ENCODE assay signal across 1 cellular context in genomic region chr6:87155272-87155919, GRCh38.
TF ChIP-seq lines count a peak whose summit lies in the region.

ZNF292 (plus strand) TSS chr6:87155565; CDS start chr6:87155592, 27 bp downstream.

TF ChIP-seq in K562, 482 proteins besides CTCF, POLR2A, EP300 and RAD21 (continued from another document and continues in another):
- TF ChIP-seq, protein P1, sequence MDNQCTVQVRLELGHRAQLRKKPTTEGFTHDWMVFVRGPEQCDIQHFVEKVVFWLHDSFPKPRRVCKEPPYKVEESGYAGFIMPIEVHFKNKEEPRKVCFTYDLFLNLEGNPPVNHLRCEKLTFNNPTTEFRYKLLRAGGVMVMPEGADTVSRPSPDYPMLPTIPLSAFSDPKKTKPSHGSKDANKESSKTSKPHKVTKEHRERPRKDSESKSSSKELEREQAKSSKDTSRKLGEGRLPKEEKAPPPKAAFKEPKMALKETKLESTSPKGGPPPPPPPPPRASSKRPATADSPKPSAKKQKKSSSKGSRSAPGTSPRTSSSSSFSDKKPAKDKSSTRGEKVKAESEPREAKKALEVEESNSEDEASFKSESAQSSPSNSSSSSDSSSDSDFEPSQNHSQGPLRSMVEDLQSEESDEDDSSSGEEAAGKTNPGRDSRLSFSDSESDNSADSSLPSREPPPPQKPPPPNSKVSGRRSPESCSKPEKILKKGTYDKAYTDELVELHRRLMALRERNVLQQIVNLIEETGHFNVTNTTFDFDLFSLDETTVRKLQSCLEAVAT (IDR thresholded peaks at IDR 0.05): no peak; a peak in 2 of 4 replicates
- TF ChIP-seq ZNF740 (CRISPR knock-in tag; IDR thresholded peaks at IDR 0.05) (no peak; the same call in 1 of the 2 replicates), ZNF740 (tag; IDR thresholded peaks at IDR 0.05) (no peak; a peak in 1 of 4 replicates), SLC30A9 (CRISPR knock-in tag; IDR thresholded peaks at IDR 0.05) (no peak), MYC (IDR thresholded peaks at IDR 0.05; ENCODE audit: low read depth, low read length) (peak; percentile 85), MYC (CRISPR knock-in tag; IDR thresholded peaks at IDR 0.05; ENCODE audit: borderline replicate concordance, low read depth) (peak; percentile 75), ZBTB17 (CRISPR knock-in tag; IDR thresholded peaks at IDR 0.05) (peak; percentile 19; the same call in 1 of the 2 replicates), NKRF (IDR thresholded peaks at IDR 0.05; ENCODE audit: borderline replicate concordance) (peak; percentile 90; the same call in 1 of the 2 replicates), SMARCB1 (IDR thresholded peaks at IDR 0.05; ENCODE audit: insufficient read length, low read depth) (no peak), ZNF212 (CRISPR knock-in tag; IDR thresholded peaks at IDR 0.05) (no peak), CBX5 (IDR thresholded peaks at IDR 0.05; ENCODE audit: borderline replicate concordance, low read depth) (no peak), HNRNPH1 (optimal IDR thresholded peaks at IDR 0.05; ENCODE audit: low read depth, low read length) (no peak), FOXK1 (CRISPR knock-in tag; IDR thresholded peaks at IDR 0.05; ENCODE audit: borderline replicate concordance) (peak; percentile 30), BCL6 (CRISPR knock-in tag; IDR thresholded peaks at IDR 0.05) (no peak), NR2C1 (IDR thresholded peaks at IDR 0.05) (peak; percentile 71; the same call in 1 of the 2 replicates), NR2C1 (tag; IDR thresholded peaks at IDR 0.05) (peak; percentile 43; the same call in 1 of the 2 replicates), CC2D1A (IDR thresholded peaks at IDR 0.05) (peak; percentile 64; the same call in 1 of the 2 replicates), ZNF639 (CRISPR knock-in tag; conservative IDR thresholded peaks at IDR 0.05 in 1 of 2, IDR thresholded peaks at IDR 0.05 in 1 of 2) (peak in 1 of 2 experiments; percentile 77; a peak in 2 of 4 replicates), ELF2 (CRISPR knock-in tag; IDR thresholded peaks at IDR 0.05) (no peak; the same call in 1 of the 2 replicates), PCBP2 (IDR thresholded peaks at IDR 0.05; ENCODE audit: low read depth, low read length, poor library complexity, severe bottlenecking) (no peak), MTA3 (IDR thresholded peaks at IDR 0.05; ENCODE audit: borderline replicate concordance) (peak; percentile 33; the same call in 1 of the 2 replicates), GATAD2B (IDR thresholded peaks at IDR 0.05; ENCODE audit: borderline replicate concordance) (no peak), ZZZ3 (IDR thresholded peaks at IDR 0.05) (no peak), CCAR2 (IDR thresholded peaks at IDR 0.05; ENCODE audit: low read depth, low read length) (no peak), TAF1 (IDR thresholded peaks at IDR 0.05; ENCODE audit: control insufficient read depth, extremely low read depth, insufficient read depth, low read length, severe bottlenecking) (peak; percentile 76), ZNF133 (CRISPR knock-in tag; IDR thresholded peaks at IDR 0.05) (no peak), VEZF1 (CRISPR knock-in tag; IDR thresholded peaks at IDR 0.05) (peak; percentile 88), DDX20 (tag; IDR thresholded peaks at IDR 0.05; ENCODE audit: low read depth) (no peak), MTF1 (CRISPR knock-in tag; IDR thresholded peaks at IDR 0.05; ENCODE audit: borderline replicate concordance) (peak; percentile 79; the same call in 1 of the 2 replicates), RBM34 (IDR thresholded peaks at IDR 0.05; ENCODE audit: borderline replicate concordance, insufficient read depth, low read length) (no peak), SP2 (IDR thresholded peaks at IDR 0.05; ENCODE audit: extremely low read depth, low read depth, low read length, poor library complexity, severe bottlenecking) (no peak), SRSF3 (IDR thresholded peaks at IDR 0.05; ENCODE audit: insufficient read depth, low read length) (no peak), CBFA2T3 (IDR thresholded peaks at IDR 0.05) (peak; percentile 58)
- TF ChIP-seq, protein P2, sequence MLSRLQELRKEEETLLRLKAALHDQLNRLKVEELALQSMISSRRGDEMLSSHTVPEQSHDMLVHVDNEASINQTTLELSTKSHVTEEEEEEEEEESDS (CRISPR knock-in tag; IDR thresholded peaks at IDR 0.05): no peak
- TF ChIP-seq, protein P3, sequence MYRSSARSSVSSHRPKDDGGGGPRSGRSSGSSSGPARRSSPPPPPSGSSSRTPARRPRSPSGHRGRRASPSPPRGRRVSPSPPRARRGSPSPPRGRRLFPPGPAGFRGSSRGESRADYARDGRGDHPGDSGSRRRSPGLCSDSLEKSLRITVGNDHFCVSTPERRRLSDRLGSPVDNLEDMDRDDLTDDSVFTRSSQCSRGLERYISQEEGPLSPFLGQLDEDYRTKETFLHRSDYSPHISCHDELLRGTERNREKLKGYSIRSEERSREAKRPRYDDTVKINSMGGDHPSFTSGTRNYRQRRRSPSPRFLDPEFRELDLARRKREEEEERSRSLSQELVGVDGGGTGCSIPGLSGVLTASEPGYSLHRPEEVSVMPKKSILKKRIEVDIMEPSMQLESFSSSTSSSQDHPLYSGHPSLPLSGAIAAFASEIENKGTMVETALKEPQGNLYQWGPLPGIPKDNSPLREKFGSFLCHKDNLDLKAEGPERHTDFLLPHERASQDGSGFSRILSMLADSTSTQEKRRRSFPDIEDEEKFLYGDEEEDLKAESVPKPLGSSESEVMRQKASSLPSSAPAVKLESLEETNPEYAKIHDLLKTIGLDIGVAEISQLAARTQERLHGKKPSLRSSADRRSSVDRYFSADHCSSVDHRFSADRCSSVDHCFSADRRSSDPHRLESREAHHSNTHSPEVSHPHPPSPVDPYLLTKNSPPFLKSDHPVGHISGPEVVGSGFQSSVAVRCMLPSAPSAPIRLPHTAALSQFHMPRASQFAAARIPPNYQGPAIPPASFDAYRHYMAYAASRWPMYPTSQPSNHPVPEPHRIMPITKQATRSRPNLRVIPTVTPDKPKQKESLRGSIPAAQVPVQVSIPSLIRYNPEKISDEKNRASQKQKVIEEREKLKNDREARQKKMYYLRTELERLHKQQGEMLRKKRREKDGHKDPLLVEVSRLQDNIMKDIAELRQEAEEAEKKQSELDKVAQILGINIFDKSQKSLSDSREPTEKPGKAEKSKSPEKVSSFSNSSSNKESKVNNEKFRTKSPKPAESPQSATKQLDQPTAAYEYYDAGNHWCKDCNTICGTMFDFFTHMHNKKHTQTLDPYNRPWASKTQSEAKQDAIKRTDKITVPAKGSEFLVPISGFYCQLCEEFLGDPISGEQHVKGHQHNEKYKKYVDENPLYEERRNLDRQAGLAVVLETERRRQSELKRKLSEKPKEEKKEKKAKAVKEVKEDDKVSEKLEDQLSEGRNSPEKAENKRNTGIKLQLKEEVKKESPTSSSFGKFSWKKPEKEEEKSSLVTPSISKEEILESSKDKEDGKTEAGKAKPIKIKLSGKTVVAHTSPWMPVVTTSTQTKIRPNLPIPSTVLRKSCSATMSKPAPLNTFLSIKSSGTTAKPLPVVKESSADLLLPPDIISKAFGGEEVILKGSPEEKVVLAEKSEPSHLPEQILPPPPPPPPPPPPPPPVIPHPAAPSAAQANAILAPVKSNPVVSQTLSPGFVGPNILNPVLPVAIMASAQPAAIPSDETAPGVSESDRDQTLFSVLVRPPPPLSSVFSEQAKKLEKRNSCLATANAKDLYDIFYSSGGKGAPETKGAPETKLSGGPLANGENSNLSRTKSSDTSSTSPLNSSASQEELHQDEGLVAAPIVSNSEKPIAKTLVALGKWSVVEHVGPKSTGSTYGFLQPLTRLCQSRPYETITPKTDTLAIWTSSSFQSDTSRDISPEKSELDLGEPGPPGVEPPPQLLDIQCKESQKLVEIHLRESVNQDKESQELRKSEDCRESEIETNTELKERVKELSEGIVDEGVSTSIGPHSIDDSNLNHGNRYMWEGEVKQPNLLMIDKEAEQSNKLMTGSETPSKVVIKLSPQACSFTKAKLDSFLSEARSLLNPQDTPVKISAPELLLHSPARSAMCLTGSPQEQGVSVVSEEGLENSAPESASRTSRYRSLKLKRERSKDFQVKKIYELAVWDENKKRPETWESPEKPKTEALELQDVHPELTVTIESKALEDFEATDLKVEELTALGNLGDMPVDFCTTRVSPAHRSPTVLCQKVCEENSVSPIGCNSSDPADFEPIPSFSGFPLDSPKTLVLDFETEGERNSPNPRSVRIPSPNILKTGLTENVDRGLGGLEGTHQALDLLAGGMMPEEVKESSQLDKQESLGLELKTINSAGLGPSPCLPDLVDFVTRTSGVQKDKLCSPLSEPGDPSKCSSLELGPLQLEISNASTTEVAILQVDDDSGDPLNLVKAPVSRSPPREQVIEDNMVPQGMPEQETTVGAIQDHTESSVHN (IDR thresholded peaks at IDR 0.05; ENCODE audit: borderline replicate concordance in 1 of 2, low read depth in 1 of 2): peak in 1 of 2 experiments; percentile 75; a peak in 2 of 4 replicates
- TF ChIP-seq, protein P4, sequence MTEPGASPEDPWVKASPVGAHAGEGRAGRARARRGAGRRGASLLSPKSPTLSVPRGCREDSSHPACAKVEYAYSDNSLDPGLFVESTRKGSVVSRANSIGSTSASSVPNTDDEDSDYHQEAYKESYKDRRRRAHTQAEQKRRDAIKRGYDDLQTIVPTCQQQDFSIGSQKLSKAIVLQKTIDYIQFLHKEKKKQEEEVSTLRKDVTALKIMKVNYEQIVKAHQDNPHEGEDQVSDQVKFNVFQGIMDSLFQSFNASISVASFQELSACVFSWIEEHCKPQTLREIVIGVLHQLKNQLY (CRISPR knock-in tag; conservative IDR thresholded peaks at IDR 0.05): peak in 1 of 2 experiments; percentile 99; a peak in 2 of 4 replicates
- TF ChIP-seq, protein P5, sequence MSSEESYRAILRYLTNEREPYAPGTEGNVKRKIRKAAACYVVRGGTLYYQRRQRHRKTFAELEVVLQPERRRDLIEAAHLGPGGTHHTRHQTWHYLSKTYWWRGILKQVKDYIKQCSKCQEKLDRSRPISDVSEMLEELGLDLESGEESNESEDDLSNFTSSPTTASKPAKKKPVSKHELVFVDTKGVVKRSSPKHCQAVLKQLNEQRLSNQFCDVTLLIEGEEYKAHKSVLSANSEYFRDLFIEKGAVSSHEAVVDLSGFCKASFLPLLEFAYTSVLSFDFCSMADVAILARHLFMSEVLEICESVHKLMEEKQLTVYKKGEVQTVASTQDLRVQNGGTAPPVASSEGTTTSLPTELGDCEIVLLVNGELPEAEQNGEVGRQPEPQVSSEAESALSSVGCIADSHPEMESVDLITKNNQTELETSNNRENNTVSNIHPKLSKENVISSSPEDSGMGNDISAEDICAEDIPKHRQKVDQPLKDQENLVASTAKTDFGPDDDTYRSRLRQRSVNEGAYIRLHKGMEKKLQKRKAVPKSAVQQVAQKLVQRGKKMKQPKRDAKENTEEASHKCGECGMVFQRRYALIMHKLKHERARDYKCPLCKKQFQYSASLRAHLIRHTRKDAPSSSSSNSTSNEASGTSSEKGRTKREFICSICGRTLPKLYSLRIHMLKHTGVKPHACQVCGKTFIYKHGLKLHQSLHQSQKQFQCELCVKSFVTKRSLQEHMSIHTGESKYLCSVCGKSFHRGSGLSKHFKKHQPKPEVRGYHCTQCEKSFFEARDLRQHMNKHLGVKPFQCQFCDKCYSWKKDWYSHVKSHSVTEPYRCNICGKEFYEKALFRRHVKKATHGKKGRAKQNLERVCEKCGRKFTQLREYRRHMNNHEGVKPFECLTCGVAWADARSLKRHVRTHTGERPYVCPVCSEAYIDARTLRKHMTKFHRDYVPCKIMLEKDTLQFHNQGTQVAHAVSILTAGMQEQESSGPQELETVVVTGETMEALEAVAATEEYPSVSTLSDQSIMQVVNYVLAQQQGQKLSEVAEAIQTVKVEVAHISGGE (CRISPR knock-in tag; IDR thresholded peaks at IDR 0.05): peak in 1 of 3 experiments; percentile 44; a peak in 1 of 6 replicates
